Comparison of ENCODE assay signal across 14 cellular contexts in the genomic region with DNA sequence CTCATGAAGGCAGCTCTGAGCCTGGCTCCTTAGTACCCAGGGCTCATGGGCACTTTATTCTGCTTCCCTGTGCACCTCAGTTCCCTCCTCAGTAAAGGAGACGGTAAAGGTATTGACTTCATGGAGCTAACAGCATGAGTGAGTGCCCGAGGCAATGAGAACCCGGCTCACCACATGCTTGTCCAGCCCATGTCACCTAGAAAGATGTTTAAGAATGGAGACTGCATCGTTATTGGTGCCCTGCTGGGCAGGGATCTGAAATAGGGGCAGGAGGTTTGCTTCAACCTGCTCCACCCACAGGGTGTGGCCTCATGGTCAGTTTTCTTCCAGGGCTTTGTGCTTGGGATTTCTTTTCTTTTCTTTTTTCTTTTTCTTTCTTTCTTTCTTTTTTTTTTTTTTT.
"Had no signal": no experiment of that assay in that cellular context is flagged by ENCODE, and none has a peak within 500 bp of the region (broad histone marks: within the 10 kb centered on the region; RNA-seq: fewer than 3 reads in every experiment).

No MANE protein-coding gene starts in this region.

- H3K9me3 ChIP-seq: sigmoid colon, tibial nerve, vagina had no signal

- H3K27ac Mint-ChIP-seq: activated naive CD8-positive, alpha-beta T cell treated with anti-CD3 and anti-CD28 coated beads, Interleukin-2, amount 10 ng/mL, durations not matched to agents 7 days and 5 days; activated T-helper 1 cell treated with anti-CD3 and anti-CD28 coated beads, Interleukin-12 subunit alpha, Interleukin-12 subunit beta, Interleukin-2, Interleukin-4 antibody, amounts not matched to agents 30 ng/mL and 10 ng/mL and 1 ng/mL, durations not matched to agents 14 hours and 24 hours and 36 hours; nephron; stimulated activated memory B cell treated with anti-CD40 and anti-IgM and Interleukin-4, amounts not matched to agents 10 μg/mL and 1 μg/mL and 100 μg/mL, for 72 hours had no signal

- H3K4me3 Mint-ChIP-seq: activated naive CD8-positive, alpha-beta T cell treated with anti-CD3 and anti-CD28 coated beads, Interleukin-2, amount 10 ng/mL, durations not matched to agents 7 days and 5 days; activated T-helper 1 cell treated with anti-CD3 and anti-CD28 coated beads, Interleukin-12 subunit alpha, Interleukin-12 subunit beta, Interleukin-2, Interleukin-4 antibody, amounts not matched to agents 30 ng/mL and 10 ng/mL and 1 ng/mL, durations not matched to agents 14 hours and 24 hours and 36 hours; nephron; stimulated activated memory B cell treated with anti-CD40 and anti-IgM and Interleukin-4, amounts not matched to agents 10 μg/mL and 1 μg/mL and 100 μg/mL, for 72 hours had no signal

- DNase-seq: activated CD4-positive, alpha-beta T cell treated with anti-CD3 and anti-CD28 coated beads, Interleukin-2, amount 50 U/mL, for 1 hour; activated naive CD8-positive, alpha-beta T cell treated with anti-CD3 and anti-CD28 coated beads, Interleukin-2, amount 10 ng/mL, durations not matched to agents 7 days and 5 days; anterior cingulate cortex; brain microvascular endothelial cell; cerebellar nuclear complex; sigmoid colon; stimulated activated CD4-positive, alpha-beta T cell treated with anti-CD3 and anti-CD28 coated beads, Interleukin-2, amount 100 ng/mL, for 24 hours had no signal

- ATAC-seq: activated CD4-positive, CD25-positive, alpha-beta regulatory T cell treated with anti-CD3 and anti-CD28 coated beads, Interleukin-2, amount 50 U/mL, for 24 hours; left lobe of liver; stimulated activated memory B cell treated with anti-CD40 and anti-IgM and Interleukin-4, amounts not matched to agents 10 μg/mL and 1 μg/mL and 100 μg/mL, for 72 hours had no signal

- H3K9me3 Mint-ChIP-seq: activated naive CD8-positive, alpha-beta T cell treated with anti-CD3 and anti-CD28 coated beads, Interleukin-2, amount 10 ng/mL, durations not matched to agents 7 days and 5 days; activated T-helper 1 cell treated with anti-CD3 and anti-CD28 coated beads, Interleukin-12 subunit alpha, Interleukin-12 subunit beta, Interleukin-2, Interleukin-4 antibody, amounts not matched to agents 30 ng/mL and 10 ng/mL and 1 ng/mL, durations not matched to agents 14 hours and 24 hours and 36 hours; nephron; stimulated activated memory B cell treated with anti-CD40 and anti-IgM and Interleukin-4, amounts not matched to agents 10 μg/mL and 1 μg/mL and 100 μg/mL, for 72 hours had no signal

- H3K4me3 ChIP-seq: sigmoid colon, tibial nerve, vagina had no signal

- H3K27me3 Mint-ChIP-seq: activated naive CD8-positive, alpha-beta T cell treated with anti-CD3 and anti-CD28 coated beads, Interleukin-2, amount 10 ng/mL, durations not matched to agents 7 days and 5 days; stimulated activated memory B cell treated with anti-CD40 and anti-IgM and Interleukin-4, amounts not matched to agents 10 μg/mL and 1 μg/mL and 100 μg/mL, for 72 hours had no signal

- H3K27ac ChIP-seq: brain microvascular endothelial cell, vagina had no signal

- H3K27me3 ChIP-seq: brain microvascular endothelial cell, sigmoid colon, tibial nerve, vagina had no signal
